ENCODE assay signal across 15 cellular contexts in the genomic region with DNA sequence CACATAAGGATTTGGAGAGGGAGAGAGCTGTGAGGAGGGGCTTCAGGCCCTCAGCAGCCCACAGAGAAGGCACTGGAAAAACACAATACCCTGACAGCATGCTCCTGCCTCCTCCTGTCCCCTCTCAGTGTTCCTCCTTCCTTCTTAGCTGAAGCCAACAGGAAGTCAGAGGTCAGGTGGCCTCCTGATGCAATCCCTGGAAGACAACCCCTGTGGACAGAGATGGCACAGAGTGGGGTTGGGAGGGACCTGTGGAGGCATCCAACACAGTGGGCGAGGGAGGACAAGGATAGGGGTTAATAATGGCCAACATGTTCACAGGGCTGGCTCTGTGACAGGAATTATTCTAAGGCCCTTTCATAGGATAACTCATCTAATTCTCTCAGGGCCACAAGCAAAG. TPM values are rescaled to one million over a fixed set of nuclear protein-coding genes. Genes with fewer than 3 reads are reported as not detected.
DNase-seq lines count a peak whose midpoint lies in the region; ATAC-seq, FAIRE-seq and TF ChIP-seq lines count a peak whose summit lies in the region.
"Had no signal": no experiment of that assay in that cellular context is flagged by ENCODE, and none has a peak within 500 bp of the region (broad histone marks: within the 10 kb centered on the region; RNA-seq: fewer than 3 reads in every experiment).

No MANE protein-coding gene starts in this region.

- H3K4me2 ChIP-seq in GM12878 (ENCODE audit: control insufficient read depth, insufficient read depth): no peak overlapping the region
- H3K4me2 ChIP-seq in mesenchymal stem cell (ENCODE audit: low read length, poor library complexity, severe bottlenecking): no peak overlapping the region

- TF ChIP-seq EP300 in GM12878 (IDR thresholded peaks at IDR 0.05; ENCODE audit: borderline replicate concordance in 1 of 2, control insufficient read depth in 1 of 2, low read depth in 2 of 2, low read length in 2 of 2): no peak

- H3K9me3 ChIP-seq in GM12878 (replicated peaks; ENCODE audit: control insufficient read depth, insufficient read depth, low read length): no peaks in the 10 kb centered on the region; the same call in 2 of the 3 replicates
- H3K9me3 ChIP-seq in mesenchymal stem cell (ENCODE audit: control insufficient read depth, low read length): no peaks in the 10 kb centered on the region
- H3K9me3 ChIP-seq: ovary, upper lobe of left lung had no signal

- H3K14ac ChIP-seq in mesenchymal stem cell (ENCODE audit: low read length in 2 of 2): no peak overlapping the region

- H3K79me1 ChIP-seq in mesenchymal stem cell (replicated peaks; ENCODE audit: low read length, poor library complexity, severe bottlenecking): no peaks in the 10 kb centered on the region

- POLR2A ChIA-PET in GM12878 (lab: Charles Lee): no interaction called here

- ATAC-seq in GM12878: no peak

- no peaks in the 10 kb centered on the region for H4K20me1 ChIP-seq in GM12878 (ENCODE audit: control insufficient read depth, insufficient read depth)

- no peak for FAIRE-seq in GM12878 (lab: Jason Lieb, UNC)

- H3K9ac ChIP-seq in GM12878 (ENCODE audit: control insufficient read depth, insufficient read depth, low read length) (no peak overlapping the region), mesenchymal stem cell (ENCODE audit: low read length) (no peak overlapping the region)

- H3K27me3 ChIP-seq in GM12878 (replicated peaks in 1 of 2; ENCODE audit: control insufficient read depth in 2 of 2, insufficient read depth in 2 of 2, low read length in 1 of 2): no peaks in the 10 kb centered on the region
- peaks cover 0 to 8% of the 10 kb centered on the region in 2 experiments for H3K27me3 ChIP-seq in mesenchymal stem cell (ENCODE audit: control insufficient read depth in 1 of 2, insufficient read depth in 1 of 2, low read length in 2 of 2)
- H3K27me3 ChIP-seq: ovary, upper lobe of left lung had no signal

- H3K4me1 ChIP-seq in GM12878 (ENCODE audit: control insufficient read depth, insufficient read depth, low read length): peaks cover 5% of the 10 kb centered on the region
- peaks cover 4% of the 10 kb centered on the region for H3K4me1 ChIP-seq in mesenchymal stem cell (ENCODE audit: control insufficient read depth, insufficient read depth, low read depth, low read length)

- 89% methylated on average over 1 of the region's 1 CpG for WGBS in GM12878 (ENCODE audit: insufficient coverage, insufficient replicate concordance, low lambda C conversion rate, missing lambda C conversion rate)
- WGBS in mesenchymal stem cell: 56% methylated on average over 1 of the region's 1 CpG

- RAD21 ChIA-PET in GM12878 (lab: Charles Lee; ENCODE audit: unreplicated experiment): no interaction called here

- H2BK12ac ChIP-seq in mesenchymal stem cell (ENCODE audit: low read length in 2 of 2): no peak overlapping the region

- H3K36me3 ChIP-seq in GM12878 (ENCODE audit: control insufficient read depth in 2 of 2, insufficient read depth in 2 of 2, low read length in 1 of 2): no peaks in the 10 kb centered on the region
- no peaks in the 10 kb centered on the region for H3K36me3 ChIP-seq in mesenchymal stem cell (ENCODE audit: control insufficient read depth in 1 of 2, insufficient read depth in 2 of 2, low read depth in 1 of 2, low read length in 2 of 2)
- H3K36me3 ChIP-seq: ovary, upper lobe of left lung had no signal

- DNase-seq in NCI-H524 (lab: John Stamatoyannopoulos, UW) (peak; percentile 58 to 90), NCI-H524 treated with DMSO at 0.1 percent for 48 hours (lab: John Stamatoyannopoulos, UW) (no peak), KBM-7 (peak; percentile 50), GM12878 (ENCODE audit: low read depth, low spot score) (no peak), medulla oblongata (ENCODE audit: extremely low spot score) (peak; percentile 21), mesenchymal stem cell (no peak), GM19238 (ENCODE audit: insufficient read length, low spot score) (no peak), GOT3 (lab: John Stamatoyannopoulos, UW) (no peak)
- DNase-seq: activated gamma-delta T cell treated with Interleukin-2 at 50 U/mL for 16 hours; NCI-H1417; NCI-H510A; ovary; stimulated activated CD8-positive, alpha-beta memory T cell treated with anti-CD3 and anti-CD28 coated beads, Interleukin-4, amount 100 ng/mL, for 48 hours had no signal

- H2AFZ ChIP-seq in GM12878 (ENCODE audit: control insufficient read depth, low read depth, low read length) (peak overlapping the region; percentile 29; the same call in 1 of the 2 replicates), mesenchymal stem cell (ENCODE audit: low read depth, low read length) (no peak overlapping the region)

- H3K18ac ChIP-seq in mesenchymal stem cell (ENCODE audit: low read depth in 1 of 2, low read length in 2 of 2): no peak overlapping the region

- H2BK15ac ChIP-seq in mesenchymal stem cell (ENCODE audit: low read depth, poor library complexity, severe bottlenecking): no peak overlapping the region

- no peak overlapping the region for H4K8ac ChIP-seq in mesenchymal stem cell (ENCODE audit: low read length)

- no peaks in the 10 kb centered on the region for H3K79me2 ChIP-seq in GM12878 (ENCODE audit: control insufficient read depth, insufficient read depth, low read length)

- no peak overlapping the region for H4K91ac ChIP-seq in mesenchymal stem cell (ENCODE audit: low read length)

- H2AK5ac ChIP-seq in mesenchymal stem cell (ENCODE audit: low read length, severe bottlenecking): no peak overlapping the region

- H2BK120ac ChIP-seq in mesenchymal stem cell (ENCODE audit: low read depth, low read length): no peak overlapping the region

- SMC1A ChIA-PET in GM12878 (lab: Charles Lee; ENCODE audit: uncharacterized antibody, unreplicated experiment): no interaction called here

- H2BK5ac ChIP-seq in mesenchymal stem cell (ENCODE audit: low read depth, low read length, poor library complexity, severe bottlenecking): no peak overlapping the region

- intact Hi-C loops in GM12878 (cut with micrococcal nuclease; ENCODE audit: unreplicated experiment): no loop called here

- CTCF ChIA-PET in GM12878 (lab: Yijun Ruan, JAX): interaction anchor here (1.6 to 4.4 kb wide), 3 partner anchors 13 to 108 kb away, joined by 3 to 34 read pairs (median 6); no protein-coding TSS in a partner anchor

- H3K27ac ChIP-seq in GM12878 (ENCODE audit: control insufficient read depth, insufficient read depth) (no peak overlapping the region), mesenchymal stem cell (ENCODE audit: low read length, poor library complexity, severe bottlenecking) (no peak overlapping the region)
- H3K27ac ChIP-seq: ovary, upper lobe of left lung had no signal

- H3K4me3 ChIP-seq in GM12878 (no peak overlapping the region), mesenchymal stem cell (ENCODE audit: insufficient read depth in 1 of 2, low read depth in 1 of 2, low read length in 2 of 2) (no peak overlapping the region)
- H3K4me3 ChIP-seq: ovary, upper lobe of left lung had no signal

- H3K4ac ChIP-seq in mesenchymal stem cell (ENCODE audit: low read depth in 1 of 2, low read length in 2 of 2): no peak overlapping the region

- TF ChIP-seq POLR2A in GM12878 (IDR thresholded peaks at IDR 0.05; ENCODE audit: low read depth, low read length): no peak

- no peak for TF ChIP-seq CTCF in GM12878 (IDR thresholded peaks at IDR 0.05 in 2 of 3, conservative IDR thresholded peaks at IDR 0.05 in 1 of 3; ENCODE audit: control insufficient read depth in 2 of 3, extremely low read depth in 1 of 3, insufficient read depth in 1 of 3, low read depth in 3 of 3, low read length in 3 of 3)

- no TSS peak for BruUV-seq in GM12878 (replicated peaks; lab: Mats Ljungman, UMichigan)

- TF ChIP-seq RAD21 in GM12878 (IDR thresholded peaks at IDR 0.05; ENCODE audit: insufficient read depth, low read depth, low read length): no peak

- H3K23ac ChIP-seq in mesenchymal stem cell (ENCODE audit: low read length in 2 of 2): no peak overlapping the region

- in situ Hi-C loops in KBM-7 (cut with MboI; ENCODE audit: low pct_unique_long_range_greater_than_20kb, low sequenced_read_pairs) (no loop called here), GM12878 (cut with MboI) (no loop called here)

RNA-seq across cellular contexts. Expression of a gene that starts 15.4 kb away (rescaled TPM):
- total RNA-seq in GM12878 (2013; cell fraction: nucleolus; rRNA removed): 7.1 and 11.9 TPM in 2 replicates
- 109 and 134 TPM in 2 replicates for total RNA-seq in GM12878 (2014; rRNA removed)
- total RNA-seq in GM12878 (2014; rRNA removed; fragmentation: Illumina TruSeq; extraction: Trizol): 46.9 and 54.2 TPM in 2 replicates
- total RNA-seq in GM12878 (2021): 59.5 and 66.9 TPM in 2 replicates
- polyA plus RNA-seq in GM12878 (2011; ENCODE audit: low read depth): 39.6 TPM
- 21.0 and 41.9 TPM in 2 replicates for polyA plus RNA-seq in GM12878 (2011; rRNA removed)
- polyA plus RNA-seq in GM12878 (2011; cell fraction: cytosol; rRNA removed): 113 and 133 TPM in 2 replicates
- polyA plus RNA-seq in GM12878 (2011; cell fraction: nucleus; rRNA removed): 49.5 and 53.8 TPM in 2 replicates
- 99.3 and 161 TPM in 2 replicates for polyA plus RNA-seq in GM12878 (2012)
- polyA plus RNA-seq in GM12878 (2014; fragmentation: Illumina TruSeq; extraction: Trizol): 8.9 and 31.9 TPM in 2 replicates
- 10 to 100 TPM; 26.6 to 61.2 TPM for polyA plus RNA-seq in GM12878 (2014; fragmentation: Nextera tagmentation; extraction: Ambion mirVana)
- polyA plus RNA-seq in GM12878 (2014; rRNA removed): 121 and 126 TPM in 2 replicates
- polyA plus RNA-seq in GM12878 (2016; fragmentation: Nextera tagmentation; extraction: Ambion mirVana): 10 to 100 TPM; 80.4 to 81.8 TPM
- polyA minus RNA-seq in GM12878 (2011; rRNA and poly(A)+ RNA removed): 15.3 and 34.3 TPM in 2 replicates
- 10.2 and 11.0 TPM in 2 replicates for polyA minus RNA-seq in GM12878 (2011; cell fraction: cytosol; rRNA and poly(A)+ RNA removed)
- polyA minus RNA-seq in GM12878 (2011; cell fraction: nucleus; rRNA and poly(A)+ RNA removed): 10.2 and 18.1 TPM in 2 replicates
- 72.9 TPM for polyA plus RNA-seq in mesenchymal stem cell (2013, experiment 1 of 2)
- 74.9 TPM for polyA plus RNA-seq in mesenchymal stem cell (2013, experiment 2 of 2)

RNA-seq across cellular contexts. Expression of a gene that starts 29.4 kb away (rescaled TPM):
- total RNA-seq in GM12878 (2013; cell fraction: nucleolus; rRNA removed): 0.17 and 0.20 TPM in 2 replicates
- total RNA-seq in GM12878 (2014; rRNA removed) (0.06 and 0.22 TPM in 2 replicates), GM12878 (2014; rRNA removed; fragmentation: Illumina TruSeq; extraction: Trizol) (0.13 and 0.28 TPM in 2 replicates), GM12878 (2021) (0.13 TPM in 1 of 2 replicates, not detected in the other)
- polyA plus RNA-seq in GM12878 (2011; ENCODE audit: low read depth): not detected
- polyA plus RNA-seq in GM12878 (2011; rRNA removed) (0.10 and 0.13 TPM in 2 replicates), GM12878 (2014; fragmentation: Illumina TruSeq; extraction: Trizol) (0.01 TPM in 1 of 2 replicates, not detected in the other), GM12878 (2014; fragmentation: Nextera tagmentation; extraction: Ambion mirVana) (under 1 TPM in 1 of 2 experiments, not detected in 1; 0.02 TPM), GM12878 (2014; rRNA removed) (not detected in 2 replicates), GM12878 (2016; fragmentation: Nextera tagmentation; extraction: Ambion mirVana) (not detected)
- polyA plus RNA-seq in GM12878 (2011; cell fraction: cytosol; rRNA removed): 0.07 and 0.17 TPM in 2 replicates
- not detected in 2 replicates for polyA plus RNA-seq in GM12878 (2011; cell fraction: nucleus; rRNA removed)
- polyA plus RNA-seq in GM12878 (2012): 0.08 and 0.20 TPM in 2 replicates
- polyA minus RNA-seq in GM12878 (2011; rRNA and poly(A)+ RNA removed): 0.07 and 0.62 TPM in 2 replicates
- polyA minus RNA-seq in GM12878 (2011; cell fraction: cytosol; rRNA and poly(A)+ RNA removed): not detected in 2 replicates
- 0.24 and 0.96 TPM in 2 replicates for polyA minus RNA-seq in GM12878 (2011; cell fraction: nucleus; rRNA and poly(A)+ RNA removed)
- polyA plus RNA-seq in mesenchymal stem cell (2013, experiment 1 of 2): 0.01 TPM
- polyA plus RNA-seq in mesenchymal stem cell (2013, experiment 2 of 2): 0.01 TPM
- total RNA-seq: lung microvascular endothelial cell had no signal

RNA-seq across cellular contexts. Expression of a gene that starts 34.2 kb away (rescaled TPM):
- 0.73 and 0.90 TPM in 2 replicates for total RNA-seq in GM12878 (2013; cell fraction: nucleolus; rRNA removed)
- total RNA-seq in GM12878 (2014; rRNA removed): 1.6 TPM in 2 replicates
- total RNA-seq in GM12878 (2014; rRNA removed; fragmentation: Illumina TruSeq; extraction: Trizol): 0.97 and 1.4 TPM in 2 replicates
- total RNA-seq in GM12878 (2021): 2.0 and 2.9 TPM in 2 replicates
- polyA plus RNA-seq in GM12878 (2011; ENCODE audit: low read depth): 0.09 TPM
- 31.3 and 45.5 TPM in 2 replicates for polyA plus RNA-seq in GM12878 (2011; rRNA removed)
- polyA plus RNA-seq in GM12878 (2011; cell fraction: cytosol; rRNA removed): 130 and 135 TPM in 2 replicates
- polyA plus RNA-seq in GM12878 (2011; cell fraction: nucleus; rRNA removed): 37.2 and 43.7 TPM in 2 replicates
- polyA plus RNA-seq in GM12878 (2012): 1.1 and 1.4 TPM in 2 replicates
- 1.1 and 1.5 TPM in 2 replicates for polyA plus RNA-seq in GM12878 (2014; fragmentation: Illumina TruSeq; extraction: Trizol)
- 1 to 10 TPM; 3.7 to 4.7 TPM for polyA plus RNA-seq in GM12878 (2014; fragmentation: Nextera tagmentation; extraction: Ambion mirVana)
- 1.3 TPM in 2 replicates for polyA plus RNA-seq in GM12878 (2014; rRNA removed)
- 1 to 10 TPM; 3.8 to 5.2 TPM for polyA plus RNA-seq in GM12878 (2016; fragmentation: Nextera tagmentation; extraction: Ambion mirVana)
- 19.4 and 36.6 TPM in 2 replicates for polyA minus RNA-seq in GM12878 (2011; rRNA and poly(A)+ RNA removed)
- polyA minus RNA-seq in GM12878 (2011; cell fraction: cytosol; rRNA and poly(A)+ RNA removed): 4.9 and 6.5 TPM in 2 replicates
- 4.4 and 5.1 TPM in 2 replicates for polyA minus RNA-seq in GM12878 (2011; cell fraction: nucleus; rRNA and poly(A)+ RNA removed)
- polyA plus RNA-seq in mesenchymal stem cell (2013, experiment 1 of 2): 1.2 TPM
- 1.3 TPM for polyA plus RNA-seq in mesenchymal stem cell (2013, experiment 2 of 2)

Comparison
In these comparisons a context has a peak if more than half of its experiments do, and no peak if none do; other contexts are left out.
1. DNase-seq: peak in NCI-H524 (2 of 2), KBM-7 (single experiment) and medulla oblongata (single experiment); none in NCI-H524 treated with DMSO at 0.1 percent for 48 hours (single experiment), GM12878 (single experiment), mesenchymal stem cell (single experiment), GM19238 (single experiment) and GOT3 (single experiment).